Comparison of ENCODE assay signal across 8 cellular contexts in genomic region chr16:81445143-81445922, GRCh38. TPM values are rescaled to one million over a fixed set of nuclear protein-coding genes. Genes with fewer than 3 reads are reported as not detected.
A peak's percentile ranks its signal among the peaks of the same experiment; 100 is the strongest.
DNase-seq lines count a peak whose midpoint lies in the region; ATAC-seq, FAIRE-seq and TF ChIP-seq lines count a peak whose summit lies in the region.

No MANE protein-coding gene starts in this region.

- TF ChIP-seq CTCF in omental fat pad (IDR thresholded peaks at IDR 0.05) = no peak

- intact Hi-C loops in activated T-helper 2 cell treated with anti-CD3 and anti-CD28 coated beads, Interferon-gamma antibody, Interleukin-2, Interleukin-4, amounts not matched to agents 10 μg/mL and 5 μg/mL and 100 μg/mL, durations not matched to agents 14 hours and 24 hours and 36 hours (cut with micrococcal nuclease) = loop anchor here (2.0 to 10.0 kb wide), 4 partner anchors 79 to 172 kb away; partner anchors contain the start of gene GAN

- H3K4me1 Mint-ChIP-seq in activated T-helper 2 cell treated with anti-CD3 and anti-CD28 coated beads, Interferon-gamma antibody, Interleukin-2, Interleukin-4, amounts not matched to agents 10 μg/mL and 5 μg/mL and 100 μg/mL, durations not matched to agents 14 hours and 24 hours and 36 hours (ENCODE audit: low read depth) = peaks cover 45% of the 10 kb centered on the region

- H3K27me3 Mint-ChIP-seq in activated T-helper 2 cell treated with anti-CD3 and anti-CD28 coated beads, Interferon-gamma antibody, Interleukin-2, Interleukin-4, amounts not matched to agents 10 μg/mL and 5 μg/mL and 100 μg/mL, durations not matched to agents 14 hours and 24 hours and 36 hours (ENCODE audit: low read depth) = peaks cover 25% of the 10 kb centered on the region

- DNase-seq in D341Med (ENCODE audit: low spot score) (peak; percentile 78), MG63 (peak; percentile 32), frontal cortex (ENCODE audit: low spot score in 2 of 2) (peak; percentile 48 to 59), omental fat pad (ENCODE audit: low spot score) (no peak), dedifferentiated amniotic fluid mesenchymal stem cell (ENCODE audit: extremely low spot score) (no peak), middle frontal gyrus (ENCODE audit: extremely low spot score, low spot score) (no peak)
- peak; percentile 33 for DNase-seq in activated T-helper 2 cell treated with anti-CD3 and anti-CD28 coated beads, Interferon-gamma antibody, Interleukin-2, Interleukin-4, amounts not matched to agents 10 μg/mL and 5 μg/mL and 100 μg/mL, durations not matched to agents 14 hours and 24 hours and 36 hours (ENCODE audit: low spot score)

- H3K27ac Mint-ChIP-seq in activated T-helper 2 cell treated with anti-CD3 and anti-CD28 coated beads, Interferon-gamma antibody, Interleukin-2, Interleukin-4, amounts not matched to agents 10 μg/mL and 5 μg/mL and 100 μg/mL, durations not matched to agents 14 hours and 24 hours and 36 hours = peak overlapping the region; percentile 83

- peak overlapping the region; percentile 90 for H3K4me3 Mint-ChIP-seq in activated T-helper 2 cell treated with anti-CD3 and anti-CD28 coated beads, Interferon-gamma antibody, Interleukin-2, Interleukin-4, amounts not matched to agents 10 μg/mL and 5 μg/mL and 100 μg/mL, durations not matched to agents 14 hours and 24 hours and 36 hours (ENCODE audit: low read depth)

- FAIRE-seq in frontal cortex (lab: Jason Lieb, UNC) = no peak

- ATAC-seq in GM21381 (IDR thresholded peaks at IDR 0.05; ENCODE audit: unreplicated experiment) (peak; percentile 14), omental fat pad (ENCODE audit: low FRiP score) (peak; percentile 21)

- H3K9me3 Mint-ChIP-seq in activated T-helper 2 cell treated with anti-CD3 and anti-CD28 coated beads, Interferon-gamma antibody, Interleukin-2, Interleukin-4, amounts not matched to agents 10 μg/mL and 5 μg/mL and 100 μg/mL, durations not matched to agents 14 hours and 24 hours and 36 hours = peaks cover under 1% of the 10 kb centered on the region

- peak overlapping the region; percentile 63 for H3K4me3 ChIP-seq in MG63

- H3K9me3 ChIP-seq in MG63 = no peaks in the 10 kb centered on the region

- H3K36me3 ChIP-seq in MG63 = no peaks in the 10 kb centered on the region

- peaks cover 28% of the 10 kb centered on the region for H3K36me3 Mint-ChIP-seq in activated T-helper 2 cell treated with anti-CD3 and anti-CD28 coated beads, Interferon-gamma antibody, Interleukin-2, Interleukin-4, amounts not matched to agents 10 μg/mL and 5 μg/mL and 100 μg/mL, durations not matched to agents 14 hours and 24 hours and 36 hours (ENCODE audit: low read depth)

- no peaks in the 10 kb centered on the region for H3K27me3 ChIP-seq in MG63

RNA-seq across cellular contexts. Expression of gene CMIP, which starts 0.7 kb away (rescaled TPM):
- total RNA-seq in MG63 (2014; rRNA removed; shearing (Covaris generic); ENCODE audit: low replicate concordance) = 1.4 and 1.8 TPM in 2 replicates
- 68.0 and 76.9 TPM in 2 replicates for total RNA-seq in activated T-helper 2 cell treated with anti-CD3 and anti-CD28 coated beads, Interferon-gamma antibody, Interleukin-2, Interleukin-4, amounts not matched to agents 10 μg/mL and 5 μg/mL and 100 μg/mL, durations not matched to agents 14 hours and 24 hours and 36 hours
- total RNA-seq in frontal cortex (18.8 TPM), omental fat pad (10 to 100 TPM; 15.8 to 52.8 (median 32.0) TPM)

Comparison
In these comparisons a context has a peak if more than half of its experiments do, and no peak if none do; other contexts are left out.
1. DNase-seq: peak in D341Med (single experiment), MG63 (single experiment), activated T-helper 2 cell treated with anti-CD3 and anti-CD28 coated beads, Interferon-gamma antibody, Interleukin-2, Interleukin-4, amounts not matched to agents 10 μg/mL and 5 μg/mL and 100 μg/mL, durations not matched to agents 14 hours and 24 hours and 36 hours (single experiment) and frontal cortex (2 of 2); none in omental fat pad (single experiment), dedifferentiated amniotic fluid mesenchymal stem cell (single experiment) and middle frontal gyrus (single experiment).